12 cellular contexts compared by ENCODE assay signal in the genomic region with DNA sequence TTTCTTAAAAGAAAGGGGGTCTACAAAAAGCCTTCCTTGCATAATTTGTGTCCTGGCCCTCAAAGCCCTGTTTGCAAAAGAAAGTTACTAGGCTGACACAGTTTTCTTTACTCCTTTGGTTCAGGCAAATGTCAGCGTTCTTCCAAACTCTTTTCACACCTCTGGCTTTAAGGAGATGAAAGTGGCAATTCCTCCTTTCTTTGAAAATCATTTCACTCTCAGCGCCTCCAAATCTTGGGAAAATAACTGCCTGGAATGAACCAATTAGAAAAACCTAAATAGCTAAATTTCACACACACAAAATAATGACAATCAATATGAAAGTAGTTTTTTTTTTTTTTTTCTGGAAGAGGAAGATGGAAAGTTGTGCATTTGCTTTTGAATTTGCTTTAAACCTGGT. TPM values are rescaled to one million over a fixed set of nuclear protein-coding genes. Genes with fewer than 3 reads are reported as not detected.
DNase-seq lines count a peak whose midpoint lies in the region; ATAC-seq and TF ChIP-seq lines count a peak whose summit lies in the region.
"Had no signal": no experiment of that assay in that cellular context is flagged by ENCODE, and none has a peak within 500 bp of the region (broad histone marks: within the 10 kb centered on the region; RNA-seq: fewer than 3 reads in every experiment).

No MANE protein-coding gene starts in this region.

- intact Hi-C loops in Calu3 (cut with micrococcal nuclease; ENCODE audit: unreplicated experiment) = loop anchor here (5.0 to 10.0 kb wide), 4 partner anchors 61 to 888 kb away; no protein-coding TSS in a partner anchor
- intact Hi-C loops in ascending aorta (cut with DNase I) = loop anchor here (5.0 to 10.0 kb wide), 4 partner anchors 256 to 1816 kb away; partner anchors contain the start of genes PPP3R1 and SLC1A4
- intact Hi-C loops in activated T-helper 2 cell treated with anti-CD3 and anti-CD28 coated beads, Interferon-gamma antibody, Interleukin-2, Interleukin-4, amounts not matched to agents 10 μg/mL and 5 μg/mL and 100 μg/mL, durations not matched to agents 14 hours and 24 hours and 36 hours (cut with micrococcal nuclease) = no loop called here

- H3K27me3 Mint-ChIP-seq in Calu3 (ENCODE audit: unreplicated experiment) = no peaks in the 10 kb centered on the region
- peaks cover 92% of the 10 kb centered on the region for H3K27me3 Mint-ChIP-seq in activated T-helper 2 cell treated with anti-CD3 and anti-CD28 coated beads, Interferon-gamma antibody, Interleukin-2, Interleukin-4, amounts not matched to agents 10 μg/mL and 5 μg/mL and 100 μg/mL, durations not matched to agents 14 hours and 24 hours and 36 hours (ENCODE audit: low read depth)

- TF ChIP-seq CTCF in Calu3 (IDR thresholded peaks at IDR 0.05; ENCODE audit: unreplicated experiment) (no peak), ascending aorta (IDR thresholded peaks at IDR 0.05) (no peak), retinal pigment epithelial cell (conservative IDR thresholded peaks at IDR 0.05; ENCODE audit: low read depth, low read length) (no peak)

- no peaks in the 10 kb centered on the region for H3K9me3 Mint-ChIP-seq in Calu3 (ENCODE audit: low read depth, unreplicated experiment)
- no peaks in the 10 kb centered on the region for H3K9me3 Mint-ChIP-seq in activated T-helper 2 cell treated with anti-CD3 and anti-CD28 coated beads, Interferon-gamma antibody, Interleukin-2, Interleukin-4, amounts not matched to agents 10 μg/mL and 5 μg/mL and 100 μg/mL, durations not matched to agents 14 hours and 24 hours and 36 hours

- H3K27ac ChIP-seq in ascending aorta = peak overlapping the region; percentile 91 to 99
- H3K27ac ChIP-seq in iPS-18a (ENCODE audit: low read length) = no peak overlapping the region

- peaks cover 8% of the 10 kb centered on the region for H3K4me1 Mint-ChIP-seq in Calu3 (ENCODE audit: low read depth, unreplicated experiment)
- peaks cover 21% of the 10 kb centered on the region for H3K4me1 Mint-ChIP-seq in activated T-helper 2 cell treated with anti-CD3 and anti-CD28 coated beads, Interferon-gamma antibody, Interleukin-2, Interleukin-4, amounts not matched to agents 10 μg/mL and 5 μg/mL and 100 μg/mL, durations not matched to agents 14 hours and 24 hours and 36 hours (ENCODE audit: low read depth)

- DNase-seq in Calu3 (no peak), ascending aorta (ENCODE audit: low spot score in 2 of 2) (no peak), retinal pigment epithelial cell (ENCODE audit: low read depth) (no peak), NCI-H2081 treated with DMSO at 0.1 percent for 48 hours (lab: John Stamatoyannopoulos, UW) (no peak), GF-D8 (lab: John Stamatoyannopoulos, UW) (no peak)
- DNase-seq in activated T-helper 2 cell treated with anti-CD3 and anti-CD28 coated beads, Interferon-gamma antibody, Interleukin-2, Interleukin-4, amounts not matched to agents 10 μg/mL and 5 μg/mL and 100 μg/mL, durations not matched to agents 14 hours and 24 hours and 36 hours (ENCODE audit: low spot score) = no peak
- DNase-seq: DMS 273 treated with DMSO at 0.1 percent for 48 hours; NCI-H2029; stimulated activated CD4-positive, alpha-beta T cell treated with anti-CD3 and anti-CD28 coated beads, Interleukin-4, amount 100 ng/mL, for 1 hour; T-helper 17 cell had no signal

- H3K27ac Mint-ChIP-seq in Calu3 (ENCODE audit: unreplicated experiment) = no peak overlapping the region
- H3K27ac Mint-ChIP-seq in activated T-helper 2 cell treated with anti-CD3 and anti-CD28 coated beads, Interferon-gamma antibody, Interleukin-2, Interleukin-4, amounts not matched to agents 10 μg/mL and 5 μg/mL and 100 μg/mL, durations not matched to agents 14 hours and 24 hours and 36 hours = no peak overlapping the region
- H3K27ac Mint-ChIP-seq: T-helper 17 cell had no signal

- no peak for ATAC-seq in GM21576 (IDR thresholded peaks at IDR 0.05; ENCODE audit: unreplicated experiment)
- ATAC-seq: T-helper 17 cell had no signal

- H3K36me3 ChIP-seq in ascending aorta (no peaks in the 10 kb centered on the region), iPS-18a (ENCODE audit: control insufficient read depth, low read depth, low read length) (no peaks in the 10 kb centered on the region)

- BruUV-seq in Calu3 (replicated peaks; lab: Mats Ljungman, UMichigan) = no TSS peak

- H3K9me3 ChIP-seq in ascending aorta (no peaks in the 10 kb centered on the region), iPS-18a (ENCODE audit: control insufficient read depth, low read depth, low read length) (no peaks in the 10 kb centered on the region)

- H3K4me1 ChIP-seq in ascending aorta = no peaks in the 10 kb centered on the region
- peaks cover 44% of the 10 kb centered on the region for H3K4me1 ChIP-seq in iPS-18a (ENCODE audit: control insufficient read depth, low read depth, low read length)

- H3K4me3 Mint-ChIP-seq in Calu3 (ENCODE audit: low read depth, unreplicated experiment) = peak overlapping the region; percentile 74
- no peak overlapping the region for H3K4me3 Mint-ChIP-seq in activated T-helper 2 cell treated with anti-CD3 and anti-CD28 coated beads, Interferon-gamma antibody, Interleukin-2, Interleukin-4, amounts not matched to agents 10 μg/mL and 5 μg/mL and 100 μg/mL, durations not matched to agents 14 hours and 24 hours and 36 hours (ENCODE audit: low read depth)
- H3K4me3 Mint-ChIP-seq: T-helper 17 cell had no signal

- H3K9ac ChIP-seq in iPS-18a (ENCODE audit: low read length) = no peak overlapping the region

- peak overlapping the region; percentile 81 to 82 for H3K4me3 ChIP-seq in ascending aorta
- peak overlapping the region; percentile 72 for H3K4me3 ChIP-seq in iPS-18a (ENCODE audit: low read length)
- peak overlapping the region; percentile 65 for H3K4me3 ChIP-seq in retinal pigment epithelial cell (ENCODE audit: low read length)

- no peaks in the 10 kb centered on the region for H3K27me3 ChIP-seq in ascending aorta
- peaks cover 98% of the 10 kb centered on the region for H3K27me3 ChIP-seq in iPS-18a (ENCODE audit: control insufficient read depth, insufficient read depth, low read length)

- CTCF ChIA-PET in Calu3 (lab: Charles Lee) = interaction anchor here (0.7 kb wide), 2 partner anchors 140 to 279 kb away, joined by 3 to 4 read pairs; no protein-coding TSS in a partner anchor

- peaks cover 35% of the 10 kb centered on the region for H3K36me3 Mint-ChIP-seq in Calu3 (ENCODE audit: insufficient read depth, unreplicated experiment)
- H3K36me3 Mint-ChIP-seq in activated T-helper 2 cell treated with anti-CD3 and anti-CD28 coated beads, Interferon-gamma antibody, Interleukin-2, Interleukin-4, amounts not matched to agents 10 μg/mL and 5 μg/mL and 100 μg/mL, durations not matched to agents 14 hours and 24 hours and 36 hours (ENCODE audit: low read depth) = peaks cover 9% of the 10 kb centered on the region

RNA-seq across cellular contexts. Expression of gene MEIS1, which starts 1.6 kb away (rescaled TPM):
- total RNA-seq in Calu3 (2022) (8.1 and 11.5 TPM in 2 replicates), ascending aorta (46.7 TPM)
- total RNA-seq in activated T-helper 2 cell treated with anti-CD3 and anti-CD28 coated beads, Interferon-gamma antibody, Interleukin-2, Interleukin-4, amounts not matched to agents 10 μg/mL and 5 μg/mL and 100 μg/mL, durations not matched to agents 14 hours and 24 hours and 36 hours = not detected in 2 replicates
